ENCODE assay signal across 8 cellular contexts in genomic region chr5:94618493-94619328, GRCh38. TPM values are rescaled to one million over a fixed set of nuclear protein-coding genes. Genes with fewer than 3 reads are reported as not detected.
A peak's percentile ranks its signal among the peaks of the same experiment; 100 is the strongest.
DNase-seq lines count a peak whose midpoint lies in the region; TF ChIP-seq lines count a peak whose summit lies in the region.

KIAA0825 (minus strand) TSS chr5:94618604; CDS start chr5:94537126, 81,478 bp downstream.
SLF1 (plus strand) TSS chr5:94618669; CDS start chr5:94628811, 10,142 bp downstream.

- in situ Hi-C loops in SK-MEL-5 (cut with HindIII; ENCODE audit: low pct_unique_long_range_greater_than_20kb, low sequenced_read_pairs) = no loop called here

- no peak within 1 kb of the TSS for H3K27ac ChIP-seq in temporal lobe (ENCODE audit: low read depth, low read length)

- POLR2A ChIA-PET in HEK293T (lab: Yijun Ruan, JAX) = interaction anchor here (0.6 to 1.5 kb wide), 3 partner anchors 46 to 275 kb away, joined by 3 read pairs; no protein-coding TSS in a partner anchor

- CTCF ChIA-PET in HEK293T (lab: Yijun Ruan, JAX) = interaction anchor here (0.7 to 1.8 kb wide), 2 partner anchors 72 to 119 kb away, joined by 3 read pairs; no protein-coding TSS in a partner anchor

- peak; percentile 57 for DNase-seq in GM04503 (ENCODE audit: low read depth)
- peak; percentile 81 for DNase-seq in HEK293T (ENCODE audit: extremely low spot score)
- DNase-seq in MV-4-11 (lab: John Stamatoyannopoulos, UW) = peak; percentile 71
- DNase-seq in SK-MEL-5 (ENCODE audit: low read depth, low spot score) = peak; percentile 90
- DNase-seq in activated naive CD4-positive, alpha-beta T cell treated with anti-CD3 and anti-CD28 coated beads, Interleukin-2, amount 50 U/mL, for 16 hours = peak; percentile 87
- DNase-seq in glomerular visceral epithelial cell (ENCODE audit: extremely low spot score) = peak; percentile 91
- peak; percentile 82 for DNase-seq in occipital lobe (lab: John Stamatoyannopoulos, UW)

TF ChIP-seq in HEK293T, 16 proteins besides CTCF, POLR2A, EP300 and RAD21:
- TF ChIP-seq ZNF384 (IDR thresholded peaks at IDR 0.05) (no peak), SUZ12 (IDR thresholded peaks at IDR 0.05) (no peak), ELF4 (IDR thresholded peaks at IDR 0.05) (0 out of 2 replicates have a peak, but pooled peaks have one; percentile 53), SP1 (IDR thresholded peaks at IDR 0.05) (no peak), HDGF (IDR thresholded peaks at IDR 0.05; ENCODE audit: borderline replicate concordance) (no peak), L3MBTL2 (conservative IDR thresholded peaks at IDR 0.05) (peak; percentile 87), LEF1 (IDR thresholded peaks at IDR 0.05; ENCODE audit: borderline replicate concordance) (no peak)
- TF ChIP-seq, protein P1, sequence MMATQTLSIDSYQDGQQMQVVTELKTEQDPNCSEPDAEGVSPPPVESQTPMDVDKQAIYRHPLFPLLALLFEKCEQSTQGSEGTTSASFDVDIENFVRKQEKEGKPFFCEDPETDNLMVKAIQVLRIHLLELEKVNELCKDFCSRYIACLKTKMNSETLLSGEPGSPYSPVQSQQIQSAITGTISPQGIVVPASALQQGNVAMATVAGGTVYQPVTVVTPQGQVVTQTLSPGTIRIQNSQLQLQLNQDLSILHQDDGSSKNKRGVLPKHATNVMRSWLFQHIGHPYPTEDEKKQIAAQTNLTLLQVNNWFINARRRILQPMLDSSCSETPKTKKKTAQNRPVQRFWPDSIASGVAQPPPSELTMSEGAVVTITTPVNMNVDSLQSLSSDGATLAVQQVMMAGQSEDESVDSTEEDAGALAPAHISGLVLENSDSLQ (IDR thresholded peaks at IDR 0.05) = peak; percentile 64; the same call in 1 of the 2 replicates

RNA-seq across cellular contexts. Expression of gene KIAA0825, which starts in this region (rescaled TPM):
- 0.08 and 0.43 TPM in 2 replicates for total RNA-seq in SK-MEL-5 (2014; rRNA removed; shearing (Covaris generic))
- polyA plus RNA-seq in SK-MEL-5 (2015; cell fraction: cytosol; rRNA removed) = 0.05 and 0.10 TPM in 2 replicates
- polyA plus RNA-seq in SK-MEL-5 (2015; cell fraction: nucleus; rRNA removed) = 0.39 and 0.58 TPM in 2 replicates
- 37.6 TPM for total RNA-seq in occipital lobe
- 25.1 TPM for total RNA-seq in temporal lobe

RNA-seq across cellular contexts. Expression of gene SLF1, which starts in this region (rescaled TPM):
- 14.2 and 16.2 TPM in 2 replicates for total RNA-seq in SK-MEL-5 (2014; rRNA removed; shearing (Covaris generic))
- 7.1 and 10.7 TPM in 2 replicates for polyA plus RNA-seq in SK-MEL-5 (2015; cell fraction: cytosol; rRNA removed)
- polyA plus RNA-seq in SK-MEL-5 (2015; cell fraction: nucleus; rRNA removed) = 19.7 and 27.5 TPM in 2 replicates
- total RNA-seq in occipital lobe (46.0 TPM), temporal lobe (54.6 TPM)

Comparison
In these comparisons a context has a peak if more than half of its experiments do, and no peak if none do; other contexts are left out.
1. RNA of gene KIAA0825 (total RNA-seq): 37.6 TPM in occipital lobe (single experiment) and 25.1 TPM in temporal lobe (single experiment); 0.08 to 0.43 TPM in SK-MEL-5; every median in the first group is over 10 times any median in the second.
2. Peak in every context shown above with its lines, with median percentiles within 50 percentile points of each other: DNase-seq.